In genomic region chr6:73452107-73452461, GRCh38 we compare ENCODE assay signal across 8 cellular contexts. TPM values are rescaled to one million over a fixed set of nuclear protein-coding genes. Genes with fewer than 3 reads are reported as not detected.
DNase-seq lines count a peak whose midpoint lies in the region; ATAC-seq, FAIRE-seq and TF ChIP-seq lines count a peak whose summit lies in the region.

Gene CGAS, minus strand, starts transcription at chr6:73452297. Its CDS starts 116 bp downstream, at chr6:73452181.

- H3K4me3 Mint-ChIP-seq in activated naive CD4-positive, alpha-beta T cell treated with anti-CD3 and anti-CD28 coated beads, Interleukin-2, amount 50 U/mL, for 24 hours: peak within 1 kb of the TSS; percentile 95

- no peak for FAIRE-seq in HepG2 (lab: Jason Lieb, UNC)

- intact Hi-C loops in HepG2 (cut with micrococcal nuclease; ENCODE audit: unreplicated experiment): no loop called here
- intact Hi-C loops in Right ventricle myocardium superior (cut with DNase I): no loop called here
- intact Hi-C loops in posterior vena cava (cut with DNase I): no loop called here

- WGBS in liver: 15% methylated on average over 23 of the region's 23 CpGs
- WGBS in HepG2 (ENCODE audit: low lambda C conversion rate): 93% methylated on average over 20 of the region's 23 CpGs
- WGBS in urinary bladder: 7% methylated on average over 23 of the region's 23 CpGs

- H3K36me3 ChIP-seq in liver (ENCODE audit: control insufficient read depth in 4 of 4, insufficient read depth in 3 of 4, low read depth in 1 of 4, low read length in 3 of 4): no peaks in the 10 kb centered on the region
- no peaks in the 10 kb centered on the region for H3K36me3 ChIP-seq in HepG2 (replicated peaks in 1 of 2; ENCODE audit: control insufficient read depth in 1 of 2, insufficient read depth in 2 of 2, low read length in 2 of 2)
- H3K36me3 ChIP-seq in RWPE2 (ENCODE audit: low read depth): peaks cover 27% of the 10 kb centered on the region
- no peaks in the 10 kb centered on the region for H3K36me3 ChIP-seq in urinary bladder (ENCODE audit: insufficient read depth)

- no peak within 1 kb of the TSS for H2AFZ ChIP-seq in HepG2 (ENCODE audit: low read length)

- POLR2A ChIA-PET in HepG2 (lab: Yijun Ruan, JAX): interaction anchor here (1.2 kb wide), 1 partner anchor 9 kb away, joined by 3 read pairs; the partner anchor contains the start of gene MTO1

- no peaks in the 10 kb centered on the region for H3K9me3 ChIP-seq in liver (ENCODE audit: control insufficient read depth in 4 of 4, low read length in 3 of 4)
- no peaks in the 10 kb centered on the region for H3K9me3 ChIP-seq in HepG2 (ENCODE audit: low read length)
- no peaks in the 10 kb centered on the region for H3K9me3 ChIP-seq in RWPE2 (ENCODE audit: severe bottlenecking)

- no peak within 1 kb of the TSS for H3K4me2 ChIP-seq in HepG2 (ENCODE audit: low read depth, low read length)

- no peak for TF ChIP-seq POLR2A in HepG2 (IDR thresholded peaks at IDR 0.05; ENCODE audit: insufficient read depth in 1 of 2, low read depth in 2 of 2, low read length in 2 of 2)

- in situ Hi-C loops in HepG2 (cut with HindIII; ENCODE audit: extremely low pct_ligation_motif_present, low pct_unique_long_range_greater_than_20kb): no loop called here

- peaks cover 21% of the 10 kb centered on the region for H3K4me1 Mint-ChIP-seq in activated naive CD4-positive, alpha-beta T cell treated with anti-CD3 and anti-CD28 coated beads, Interleukin-2, amount 50 U/mL, for 24 hours

- H3K27ac ChIP-seq in liver (ENCODE audit: low read depth in 1 of 2, low read length in 2 of 2) (peak within 1 kb of the TSS; percentile 57 to 78), HepG2 (ENCODE audit: extremely low read length, insufficient read depth, low read length) (no peak within 1 kb of the TSS), RWPE2 (ENCODE audit: poor library complexity, severe bottlenecking) (peak within 1 kb of the TSS; percentile 74), urinary bladder (ENCODE audit: low read depth) (peak within 1 kb of the TSS; percentile 75)

- DNase-seq in HepG2 (ENCODE audit: low spot score) (no peak), RWPE2 (ENCODE audit: low spot score) (peak; percentile 66), Right ventricle myocardium superior (peak; percentile 91), posterior vena cava (ENCODE audit: low spot score) (peak; percentile 94)

- TF ChIP-seq RAD21 in liver (IDR thresholded peaks at IDR 0.05) (no peak), HepG2 (CRISPR knock-in tag; IDR thresholded peaks at IDR 0.05) (no peak)

- BruUV-seq in HepG2 (replicated peaks; lab: Mats Ljungman, UMichigan): no TSS peak

- no peaks in the 10 kb centered on the region for H4K20me1 ChIP-seq in HepG2 (ENCODE audit: insufficient read depth, low read length)

- H3K9ac ChIP-seq in liver (ENCODE audit: low read depth in 1 of 2, low read length in 2 of 2) (peak within 1 kb of the TSS; percentile 11 to 62), HepG2 (ENCODE audit: insufficient read depth, low read depth, low read length) (no peak within 1 kb of the TSS)

- H3K27me3 Mint-ChIP-seq in activated naive CD4-positive, alpha-beta T cell treated with anti-CD3 and anti-CD28 coated beads, Interleukin-2, amount 50 U/mL, for 24 hours: no peaks in the 10 kb centered on the region

- peak within 1 kb of the TSS; percentile 63 to 72 (median 66) for H3K4me3 ChIP-seq in liver (ENCODE audit: low read depth in 1 of 3, low read length in 3 of 3)
- H3K4me3 ChIP-seq in HepG2 (replicated peaks in 1 of 3; ENCODE audit: insufficient read depth in 1 of 3, low read depth in 2 of 3, low read length in 3 of 3): no peak within 1 kb of the TSS
- peak within 1 kb of the TSS; percentile 50 for H3K4me3 ChIP-seq in RWPE2 (ENCODE audit: severe bottlenecking)
- H3K4me3 ChIP-seq in urinary bladder (ENCODE audit: low read depth, low read length): peak within 1 kb of the TSS; percentile 79

- H3K27ac Mint-ChIP-seq in activated naive CD4-positive, alpha-beta T cell treated with anti-CD3 and anti-CD28 coated beads, Interleukin-2, amount 50 U/mL, for 24 hours: peak within 1 kb of the TSS; percentile 93

- TF ChIP-seq CTCF in liver (IDR thresholded peaks at IDR 0.05; ENCODE audit: low read depth, low read length, missing input control) (no peak), HepG2 (CRISPR knock-in tag; IDR thresholded peaks at IDR 0.05) (no peak), RWPE2 (IDR thresholded peaks at IDR 0.05; ENCODE audit: poor library complexity, severe bottlenecking) (no peak)

- peaks cover 4% of the 10 kb centered on the region for H3K36me3 Mint-ChIP-seq in activated naive CD4-positive, alpha-beta T cell treated with anti-CD3 and anti-CD28 coated beads, Interleukin-2, amount 50 U/mL, for 24 hours

- no peaks in the 10 kb centered on the region for H3K9me3 Mint-ChIP-seq in activated naive CD4-positive, alpha-beta T cell treated with anti-CD3 and anti-CD28 coated beads, Interleukin-2, amount 50 U/mL, for 24 hours

- CTCF ChIA-PET in HepG2 (lab: Yijun Ruan, JAX; ENCODE audit: low intra/inter-chr PET ratio, low total read pairs): no interaction called here

- ATAC-seq in HepG2 (no peak), HG03066 (IDR thresholded peaks at IDR 0.05; ENCODE audit: low read depth, unreplicated experiment) (peak; percentile 65), RWPE2 (ENCODE audit: low read depth) (peak; percentile 61), Right ventricle myocardium superior (ENCODE audit: poor library complexity) (peak; percentile 93)

- H3K4me1 ChIP-seq in liver (ENCODE audit: control insufficient read depth in 4 of 4, insufficient read depth in 4 of 4, low read length in 3 of 4) (peaks cover 0 to 13% (median 7%) of the 10 kb centered on the region in 4 donors), HepG2 (ENCODE audit: insufficient read depth, low read length) (peaks cover 14% of the 10 kb centered on the region), RWPE2 (ENCODE audit: insufficient read depth, poor library complexity, severe bottlenecking) (peaks cover 27% of the 10 kb centered on the region), urinary bladder (ENCODE audit: insufficient read depth) (peaks cover 1% of the 10 kb centered on the region)

- H3K27me3 ChIP-seq in liver (ENCODE audit: control insufficient read depth in 4 of 4, insufficient read depth in 4 of 4, low read length in 3 of 4) (no peaks in the 10 kb centered on the region), HepG2 (ENCODE audit: control insufficient read depth in 1 of 2, insufficient read depth in 2 of 2, low read length in 2 of 2) (no peaks in the 10 kb centered on the region), RWPE2 (ENCODE audit: insufficient read depth, poor library complexity, severe bottlenecking) (no peaks in the 10 kb centered on the region)

- no peaks in the 10 kb centered on the region for H3K79me2 ChIP-seq in HepG2 (ENCODE audit: insufficient read depth, low read length)

- TF ChIP-seq EP300 in HepG2 (IDR thresholded peaks at IDR 0.05; ENCODE audit: low read depth in 2 of 2, low read length in 2 of 2) (no peak), HepG2 (CRISPR knock-in tag; IDR thresholded peaks at IDR 0.05; ENCODE audit: borderline replicate concordance) (no peak)

TF ChIP-seq in liver, 16 proteins besides CTCF, POLR2A, EP300 and RAD21 (continues in another document):
- peak; percentile 18 for TF ChIP-seq YY1 (IDR thresholded peaks at IDR 0.05)
- TF ChIP-seq MAX (IDR thresholded peaks at IDR 0.05): peak; percentile 13
- peak; percentile 44 for TF ChIP-seq NR2F2 (IDR thresholded peaks at IDR 0.05)

TF ChIP-seq in HepG2, 621 proteins besides CTCF, POLR2A, EP300 and RAD21 (continues in another document):
- TF ChIP-seq POLR2AphosphoS2 (IDR thresholded peaks at IDR 0.05; ENCODE audit: low read depth, low read length) (no peak), ZNF746 (CRISPR knock-in tag; IDR thresholded peaks at IDR 0.05) (no peak), SOX6 (IDR thresholded peaks at IDR 0.05) (no peak), SOX6 (CRISPR knock-in tag; IDR thresholded peaks at IDR 0.05) (no peak), PRPF4 (IDR thresholded peaks at IDR 0.05; ENCODE audit: low read depth, low read length, poor library complexity, severe bottlenecking) (no peak), ZFAT (CRISPR knock-in tag; conservative IDR thresholded peaks at IDR 0.05) (no peak), ZNF335 (CRISPR knock-in tag; IDR thresholded peaks at IDR 0.05) (no peak)

RNA-seq across cellular contexts. Expression of gene CGAS, which starts in this region (rescaled TPM):
- total RNA-seq in liver (1 to 10 TPM; 2.0 to 4.9 TPM), HepG2 (2016; rRNA removed; fragmentation: Illumina TruSeq; extraction: Trizol) (0.07 TPM in 1 of 2 replicates, not detected in the other), Right ventricle myocardium superior (0.81 TPM), posterior vena cava (1 to 10 TPM; 5.3 to 6.2 TPM), urinary bladder (16.0 TPM)
- polyA plus RNA-seq in liver (under 1 TPM; 0.36 to 0.47 TPM), HepG2 (2011; rRNA removed) (0.03 and 0.04 TPM in 2 replicates), urinary bladder (3.1 TPM)
- not detected in 2 replicates for total RNA-seq in HepG2 (2016; cell fraction: cytosol; rRNA removed; fragmentation: Illumina TruSeq; extraction: Trizol; ENCODE audit: low read depth)
- total RNA-seq in HepG2 (2016; cell fraction: insoluble cytoplasmic fraction; rRNA removed; fragmentation: Illumina TruSeq; extraction: Trizol): 0.04 TPM in 1 of 2 replicates, not detected in the other
- total RNA-seq in HepG2 (2016; cell fraction: membrane; rRNA removed; fragmentation: Illumina TruSeq; extraction: Trizol): not detected in 2 replicates
- total RNA-seq in HepG2 (2016; cell fraction: nucleus; rRNA removed; fragmentation: Illumina TruSeq; extraction: Trizol): 0.09 TPM in 1 of 2 replicates, not detected in the other
- not detected in 2 replicates for polyA plus RNA-seq in HepG2 (2011; cell fraction: cytosol; rRNA removed)
- 0.05 and 0.06 TPM in 2 replicates for polyA plus RNA-seq in HepG2 (2011; cell fraction: nucleus; rRNA removed)
- 0.05 TPM in 1 of 2 replicates, not detected in the other for polyA plus RNA-seq in HepG2 (2012)
- not detected in 2 replicates for polyA plus RNA-seq in HepG2 (2016; cell fraction: cytosol; fragmentation: Illumina TruSeq; extraction: Trizol; ENCODE audit: low read depth)
- polyA plus RNA-seq in HepG2 (2016; cell fraction: insoluble cytoplasmic fraction; fragmentation: Illumina TruSeq; extraction: Trizol; ENCODE audit: low read depth): 0.30 TPM in 1 of 2 replicates, not detected in the other
- polyA plus RNA-seq in HepG2 (2016; cell fraction: membrane; fragmentation: Illumina TruSeq; extraction: Trizol; ENCODE audit: low read depth): not detected in 2 replicates
- polyA plus RNA-seq in HepG2 (2016; cell fraction: nucleus; fragmentation: Illumina TruSeq; extraction: Trizol; ENCODE audit: insufficient read depth, low read depth): not detected in 2 replicates
- 5.8 TPM in 1 of 2 replicates, not detected in the other for polyA minus RNA-seq in HepG2 (2011; rRNA and poly(A)+ RNA removed; ENCODE audit: low replicate concordance)
- polyA minus RNA-seq in HepG2 (2011; cell fraction: cytosol; rRNA and poly(A)+ RNA removed): not detected in 2 replicates
- polyA minus RNA-seq in HepG2 (2011; cell fraction: nucleus; rRNA and poly(A)+ RNA removed): not detected in 2 replicates

Comparison
In these comparisons a context has a peak if more than half of its experiments do, and no peak if none do; other contexts are left out.
1. H3K4me3 ChIP-seq: peak in liver (3 of 3), RWPE2 (single experiment) and urinary bladder (single experiment); none in HepG2 (0 of 3).
2. Peak in DNase-seq and ATAC-seq in Right ventricle myocardium superior; RNA of the gene not detected or under 1 TPM.